9 cellular contexts compared by ENCODE assay signal in the genomic region with DNA sequence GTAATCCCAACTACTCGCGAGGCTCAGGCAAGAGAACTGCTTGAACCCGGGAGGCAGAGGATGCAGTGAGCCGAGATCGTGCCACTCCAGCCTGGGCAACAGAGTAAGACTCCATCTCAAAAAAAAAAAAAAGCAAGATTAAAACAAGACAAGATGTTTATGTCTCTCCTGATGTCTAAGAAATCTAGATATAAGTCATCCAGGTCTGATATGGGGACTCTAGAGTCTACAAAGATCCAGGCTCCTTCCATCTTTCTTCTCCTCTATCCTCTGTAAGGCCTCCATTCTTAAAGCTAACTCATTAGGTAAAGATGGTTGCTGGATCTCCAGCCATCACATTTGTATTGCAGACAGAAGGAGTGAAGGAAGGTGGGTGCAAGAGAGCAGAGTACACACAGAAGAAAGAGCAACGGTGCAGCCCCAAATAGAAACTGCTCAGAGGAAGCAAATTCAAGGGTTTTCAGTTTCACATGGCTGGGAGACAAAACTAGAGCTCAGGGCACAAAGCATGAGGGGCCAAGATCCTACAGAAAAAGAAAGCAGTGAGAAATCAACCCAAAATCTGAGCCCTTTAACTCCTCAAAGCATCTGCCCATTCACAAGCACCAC. TPM values are rescaled to one million over a fixed set of nuclear protein-coding genes. Genes with fewer than 3 reads are reported as not detected.
DNase-seq lines count a peak whose midpoint lies in the region; ATAC-seq, FAIRE-seq and TF ChIP-seq lines count a peak whose summit lies in the region.
"Had no signal": no experiment of that assay in that cellular context is flagged by ENCODE, and none has a peak within 500 bp of the region (broad histone marks: within the 10 kb centered on the region; RNA-seq: fewer than 3 reads in every experiment).

No MANE protein-coding gene starts in this region.

- POLR2A ChIA-PET in activated CD8-positive, alpha-beta T cell treated with anti-CD3 and anti-CD28 coated beads for 36 hours (lab: Charles Lee): interaction anchor here (0.6 to 1.0 kb wide), 3 partner anchors 22 to 647 kb away, joined by 3 read pairs; no protein-coding TSS in a partner anchor

- H3K27ac Mint-ChIP-seq in activated CD8-positive, alpha-beta T cell treated with anti-CD3 and anti-CD28 coated beads for 36 hours: peak overlapping the region; percentile 31

- peak; percentile 92 for DNase-seq in GM12865 (ENCODE audit: low read depth)
- peak; percentile 45 for DNase-seq in activated CD8-positive, alpha-beta T cell treated with anti-CD3 and anti-CD28 coated beads for 36 hours
- DNase-seq in activated gamma-delta T cell (lab: John Stamatoyannopoulos, UW): no peak
- no peak for DNase-seq in kidney
- DNase-seq in NCI-H2196 (lab: John Stamatoyannopoulos, UW; ENCODE audit: unreplicated experiment): no peak
- no peak for DNase-seq in testis
- DNase-seq: NCI-H1105 had no signal

- no peaks in the 10 kb centered on the region for H3K27me3 Mint-ChIP-seq in activated CD8-positive, alpha-beta T cell treated with anti-CD3 and anti-CD28 coated beads for 36 hours

- H3K9me3 ChIP-seq in kidney (ENCODE audit: control insufficient read depth in 1 of 2, low read length in 2 of 2) (no peaks in the 10 kb centered on the region), testis (no peaks in the 10 kb centered on the region)

- peak; percentile 92 for ATAC-seq in GM19397 (IDR thresholded peaks at IDR 0.05; ENCODE audit: unreplicated experiment)
- ATAC-seq in HG03064 (IDR thresholded peaks at IDR 0.05; ENCODE audit: low read depth, unreplicated experiment): peak; percentile 63
- peak; percentile 72 for ATAC-seq in activated CD8-positive, alpha-beta T cell treated with anti-CD3 and anti-CD28 coated beads for 36 hours

- no peak for TF ChIP-seq POLR2A in testis (IDR thresholded peaks at IDR 0.05)

- FAIRE-seq in kidney (lab: Jason Lieb, UNC): no peak

- H3K27ac ChIP-seq in kidney (ENCODE audit: low read depth in 2 of 2, low read length in 2 of 2): no peak overlapping the region
- no peak overlapping the region for H3K27ac ChIP-seq in testis

- peaks cover 5% of the 10 kb centered on the region for H3K9me3 Mint-ChIP-seq in activated CD8-positive, alpha-beta T cell treated with anti-CD3 and anti-CD28 coated beads for 36 hours

- peaks cover 33% of the 10 kb centered on the region for H3K4me1 Mint-ChIP-seq in activated CD8-positive, alpha-beta T cell treated with anti-CD3 and anti-CD28 coated beads for 36 hours (ENCODE audit: low read depth)

- no peak for TF ChIP-seq CTCF in GM12865 (IDR thresholded peaks at IDR 0.05; ENCODE audit: insufficient read depth, low read depth, low read length, missing control alignments)
- TF ChIP-seq CTCF in activated CD8-positive, alpha-beta T cell treated with anti-CD3 and anti-CD28 coated beads for 36 hours (IDR thresholded peaks at IDR 0.05): no peak
- no peak for TF ChIP-seq CTCF in kidney (IDR thresholded peaks at IDR 0.05; ENCODE audit: borderline replicate concordance, extremely low read depth, insufficient read depth)
- TF ChIP-seq CTCF in testis (IDR thresholded peaks at IDR 0.05): no peak

- 92 to 98% methylated on average over 6 of the region's 6 CpGs for WGBS in testis, 2 donors

- CTCF ChIA-PET in activated CD8-positive, alpha-beta T cell treated with anti-CD3 and anti-CD28 coated beads for 36 hours (lab: Charles Lee): interaction anchor here (0.6 to 1.5 kb wide), 5 partner anchors 16 to 572 kb away, joined by 3 to 5 read pairs (median 3); no protein-coding TSS in a partner anchor

- H3K27me3 ChIP-seq in testis: no peaks in the 10 kb centered on the region

- no peaks in the 10 kb centered on the region for H3K4me1 ChIP-seq in kidney (ENCODE audit: control insufficient read depth in 1 of 2, insufficient read depth in 1 of 2, low read depth in 1 of 2, low read length in 2 of 2)
- H3K4me1 ChIP-seq in testis: no peaks in the 10 kb centered on the region

- intact Hi-C loops in activated CD8-positive, alpha-beta T cell treated with anti-CD3 and anti-CD28 coated beads for 36 hours (cut with micrococcal nuclease): no loop called here
- intact Hi-C loops in kidney (cut with DNase I) (no loop called here), testis (cut with DNase I; ENCODE audit: low total_unique reads) (no loop called here)

- no peak overlapping the region for H3K9ac ChIP-seq in kidney (ENCODE audit: low read length in 2 of 2)

- H3K36me3 ChIP-seq in kidney (ENCODE audit: control insufficient read depth in 1 of 2, insufficient read depth in 2 of 2, low read length in 2 of 2) (no peaks in the 10 kb centered on the region), testis (ENCODE audit: low read depth, missing control alignments) (no peaks in the 10 kb centered on the region)

- H3K36me3 Mint-ChIP-seq in activated CD8-positive, alpha-beta T cell treated with anti-CD3 and anti-CD28 coated beads for 36 hours (ENCODE audit: low read depth): no peaks in the 10 kb centered on the region

- H3K4me3 Mint-ChIP-seq in activated CD8-positive, alpha-beta T cell treated with anti-CD3 and anti-CD28 coated beads for 36 hours: no peak overlapping the region

- peak overlapping the region; percentile 40 for H3K4me3 ChIP-seq in GM12865 (ENCODE audit: low read depth, low read length)
- H3K4me3 ChIP-seq in kidney (ENCODE audit: low read length in 2 of 2): no peak overlapping the region
- no peak overlapping the region for H3K4me3 ChIP-seq in testis

RNA-seq across cellular contexts. Expression of gene USP6NL, which starts 57.6 kb away (rescaled TPM):
- 1 to 10 TPM; 2.3 to 2.5 TPM for total RNA-seq in activated CD8-positive, alpha-beta T cell treated with anti-CD3 and anti-CD28 coated beads for 36 hours
- total RNA-seq in kidney (17.7 TPM), testis (10 to 100 TPM; 50.4 to 56.1 TPM)
- polyA plus RNA-seq in kidney (ENCODE audit: insufficient read depth, low read depth, low replicate concordance) (4.5 TPM), testis (ENCODE audit: insufficient read depth, low read depth, low replicate concordance) (64.9 TPM)

Comparison
In these comparisons a context has a peak if more than half of its experiments do, and no peak if none do; other contexts are left out.
1. DNase-seq: peak in GM12865 (single experiment) and activated CD8-positive, alpha-beta T cell treated with anti-CD3 and anti-CD28 coated beads for 36 hours (single experiment); none in activated gamma-delta T cell (single experiment), kidney (single experiment), NCI-H2196 (single experiment) and testis (single experiment).
2. Peak in every context shown above with its lines, with median percentiles within 50 percentile points of each other: ATAC-seq.